Comparison of ENCODE assay signal across 8 cellular contexts in the genomic region with DNA sequence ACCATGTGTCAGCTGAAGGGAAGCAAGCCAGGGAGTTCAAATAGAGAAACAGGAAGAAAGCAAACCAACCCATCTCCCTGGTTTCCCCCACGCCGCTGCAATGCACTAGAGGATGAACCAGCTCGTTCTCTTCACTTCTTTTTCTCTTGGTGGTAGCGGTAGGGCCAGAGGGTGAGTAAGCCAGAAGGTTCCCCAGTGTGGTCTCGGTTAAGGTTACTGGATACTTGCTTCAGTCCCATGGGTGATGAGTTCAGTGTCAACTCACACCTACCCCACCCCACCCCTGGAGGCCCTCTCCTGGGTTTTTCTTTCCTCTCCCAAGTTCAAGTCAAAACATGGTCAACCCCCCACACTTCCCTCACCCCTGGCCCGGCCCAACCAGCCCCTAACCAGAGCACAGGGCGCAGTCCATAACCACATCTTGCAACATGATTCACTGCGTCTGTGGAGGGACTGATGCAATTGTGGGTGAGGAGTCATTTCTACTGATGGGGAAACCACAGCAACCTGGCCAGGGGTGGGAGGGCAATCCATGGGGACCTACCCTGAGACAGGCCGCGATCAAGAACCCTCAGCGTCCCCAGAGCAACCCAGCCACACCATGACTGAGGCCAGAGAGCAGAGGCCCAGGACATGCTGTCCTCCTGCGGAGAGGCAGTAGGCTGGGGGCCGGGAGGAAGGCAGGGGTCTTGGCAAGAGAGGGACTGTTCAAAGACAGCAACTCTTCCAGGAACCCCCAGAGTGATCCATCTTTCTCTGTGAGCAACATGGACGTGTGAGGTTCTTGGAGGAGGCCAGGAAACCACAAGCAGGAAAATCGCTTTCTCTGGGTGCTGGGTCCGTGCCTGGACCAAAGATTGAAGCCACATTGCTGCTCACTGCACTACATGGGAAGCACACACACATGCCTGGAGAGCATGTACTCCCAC.
DNase-seq lines count a peak whose midpoint lies in the region; ATAC-seq and TF ChIP-seq lines count a peak whose summit lies in the region.

No MANE protein-coding gene starts in this region.

- peak; percentile 84 for DNase-seq in AG09309 (ENCODE audit: low read depth)
- peak; percentile 68 for DNase-seq in activated B cell treated with CpG ODN at 0.5 μM for 24 hours
- DNase-seq in fibroblast of mammary gland (ENCODE audit: low read depth), result peak; percentile 99
- DNase-seq in stimulated activated CD4-positive, alpha-beta T cell treated with anti-CD3 and anti-CD28 coated beads, Interleukin-4, amount 100 ng/mL, for 48 hours (ENCODE audit: low read depth in 2 of 2), result peak; percentile 64 to 70
- no peak for DNase-seq in COLO829 (ENCODE audit: low spot score)

- peak; percentile 55 for ATAC-seq in GM19372 (IDR thresholded peaks at IDR 0.05; ENCODE audit: low read depth, unreplicated experiment)
- ATAC-seq in HG03439 (IDR thresholded peaks at IDR 0.05; ENCODE audit: unreplicated experiment), result peak; percentile 58
- peak; percentile 84 for ATAC-seq in activated B cell treated with CpG ODN at 0.5 μM for 24 hours (ENCODE audit: low read depth)
- ATAC-seq in GM21526 (IDR thresholded peaks at IDR 0.05; ENCODE audit: low FRiP score, unreplicated experiment), result no peak

- peak overlapping the region; percentile 97 for H3K27ac Mint-ChIP-seq in activated B cell treated with CpG ODN at 0.5 μM for 24 hours

- H3K4me1 Mint-ChIP-seq in activated B cell treated with CpG ODN at 0.5 μM for 24 hours, result peaks cover 46% of the 10 kb centered on the region

- H3K4me3 ChIP-seq in AG09309 (ENCODE audit: control insufficient read depth, low read depth, low read length) (no peak overlapping the region), fibroblast of mammary gland (ENCODE audit: control insufficient read depth, low read depth, low read length) (no peak overlapping the region)

- CTCF ChIA-PET in activated B cell treated with CpG ODN at 0.5 μM for 24 hours (lab: Charles Lee), result interaction anchor here (0.7 to 3.0 kb wide), 23 partner anchors 10 to 1011 kb away, joined by 3 to 25 read pairs (median 3); a partner anchor contains a TSS

- no peaks in the 10 kb centered on the region for H3K9me3 Mint-ChIP-seq in activated B cell treated with CpG ODN at 0.5 μM for 24 hours

- no peaks in the 10 kb centered on the region for H3K36me3 Mint-ChIP-seq in activated B cell treated with CpG ODN at 0.5 μM for 24 hours (ENCODE audit: low read depth)

- intact Hi-C loops in activated B cell treated with CpG ODN at 0.5 μM for 24 hours (cut with micrococcal nuclease), result loop anchor here (1.0 to 10.0 kb wide), 19 partner anchors 8 to 807 kb away; no protein-coding TSS in a partner anchor

- peaks cover 4% of the 10 kb centered on the region for H3K27me3 Mint-ChIP-seq in activated B cell treated with CpG ODN at 0.5 μM for 24 hours

- POLR2A ChIA-PET in activated B cell treated with CpG ODN at 0.5 μM for 24 hours (lab: Charles Lee), result interaction anchor here (0.6 to 5.0 kb wide), 23 partner anchors 9 to 1008 kb away, joined by 3 to 59 read pairs (median 4); a partner anchor contains a TSS

- peak overlapping the region; percentile 61 for H3K4me3 Mint-ChIP-seq in activated B cell treated with CpG ODN at 0.5 μM for 24 hours

- TF ChIP-seq CTCF in AG09309 (IDR thresholded peaks at IDR 0.05; ENCODE audit: control insufficient read depth, insufficient read depth, low read depth, low read length, missing control alignments) (no peak), activated B cell treated with CpG ODN at 0.5 μM for 24 hours (IDR thresholded peaks at IDR 0.05) (no peak), fibroblast of mammary gland (conservative IDR thresholded peaks at IDR 0.05; ENCODE audit: control insufficient read depth, insufficient read depth, low read depth, low read length) (no peak)
